ENCODE assay signal across 8 cellular contexts in the genomic region with DNA sequence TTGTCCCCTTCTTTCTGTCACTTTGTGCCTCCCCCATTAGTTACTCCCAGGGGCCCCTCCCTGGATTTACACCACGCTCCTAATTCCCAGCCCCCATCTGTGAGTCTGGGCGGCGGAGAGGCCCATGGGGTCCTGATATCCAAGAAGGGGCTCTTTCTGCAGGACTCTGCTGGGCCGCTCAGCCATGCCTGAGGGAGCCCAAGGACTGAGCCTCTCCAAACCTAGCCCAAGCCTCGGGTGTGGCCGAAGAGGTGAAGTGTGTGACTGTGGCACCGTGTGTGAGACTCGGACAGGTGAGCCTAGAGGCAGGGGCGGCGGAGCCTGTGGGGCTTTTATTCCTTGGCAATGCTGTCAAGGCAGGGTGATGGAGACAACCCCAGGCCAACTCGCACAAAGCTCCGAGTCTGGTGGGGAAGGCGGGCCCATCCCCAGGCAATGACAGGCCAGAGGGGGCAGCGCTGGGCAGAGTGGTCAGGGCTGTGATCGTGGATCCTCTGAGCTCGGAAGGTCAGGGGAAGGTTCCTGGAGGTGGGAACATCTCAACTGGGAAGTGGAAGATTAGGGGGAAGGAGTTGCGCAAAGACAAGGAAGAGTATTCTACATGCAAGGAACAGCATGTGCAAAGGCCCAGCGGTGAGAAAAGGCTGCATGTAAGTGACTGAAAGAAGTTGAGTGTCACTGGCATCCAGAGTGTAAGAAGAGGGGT. TPM values are rescaled to one million over a fixed set of nuclear protein-coding genes. Genes with fewer than 3 reads are reported as not detected.
DNase-seq lines count a peak whose midpoint lies in the region; ATAC-seq, FAIRE-seq and TF ChIP-seq lines count a peak whose summit lies in the region.

No MANE protein-coding gene starts in this region.

- H3K4me1 Mint-ChIP-seq in neural crest cell = peaks cover 47% of the 10 kb centered on the region

- no peak for TF ChIP-seq POLR2A in endothelial cell of umbilical vein (IDR thresholded peaks at IDR 0.05; ENCODE audit: low read depth, low read length)

- no peaks in the 10 kb centered on the region for H3K9me3 ChIP-seq in PC-9 (ENCODE audit: insufficient read depth, low read depth)
- no peaks in the 10 kb centered on the region for H3K9me3 ChIP-seq in endothelial cell of umbilical vein (replicated peaks; ENCODE audit: control insufficient read depth, insufficient read depth, low read length)

- H3K9me2 ChIP-seq in PC-9 (ENCODE audit: insufficient read depth) = no peaks in the 10 kb centered on the region

- POLR2A ChIA-PET in PC-9 (lab: Charles Lee; ENCODE audit: unreplicated experiment) (interaction anchor here (0.6 to 1.2 kb wide), 3 partner anchors 15 to 86 kb away, joined by 4 to 21 read pairs (median 6); partner anchors contain the start of gene RPS16), endothelial cell of umbilical vein (lab: Charles Lee) (interaction anchor here (1.6 to 2.2 kb wide), 2 partner anchors 14 to 21 kb away, joined by 10 to 18 read pairs; partner anchors contain the start of gene RPS16)

- H2AFZ ChIP-seq in PC-9 (no peak overlapping the region), endothelial cell of umbilical vein (ENCODE audit: low read depth, low read length) (peak overlapping the region; percentile 40)

- ATAC-seq in HG03432 (IDR thresholded peaks at IDR 0.05; ENCODE audit: unreplicated experiment) (no peak), GM18868 (IDR thresholded peaks at IDR 0.05; ENCODE audit: unreplicated experiment) (no peak), GM21576 (IDR thresholded peaks at IDR 0.05; ENCODE audit: unreplicated experiment) (no peak)

- peak; percentile 47 for FAIRE-seq in endothelial cell of umbilical vein (lab: Jason Lieb, UNC)

- peaks cover 17% of the 10 kb centered on the region for H3K27me3 Mint-ChIP-seq in neural crest cell (ENCODE audit: low read depth)

- H3K27me3 ChIP-seq in PC-9 (ENCODE audit: insufficient read depth, low read depth) (no peaks in the 10 kb centered on the region), endothelial cell of umbilical vein (ENCODE audit: control insufficient read depth in 2 of 2, insufficient read depth in 2 of 2, low read length in 2 of 2) (no peaks in the 10 kb centered on the region)

- TF ChIP-seq CTCF in GM12872 (IDR thresholded peaks at IDR 0.05; ENCODE audit: insufficient read depth, low read depth, low read length) (peak; percentile 32; the same call in 1 of the 3 replicates), PC-9 (conservative IDR thresholded peaks at IDR 0.05) (no peak; the same call in 1 of the 2 replicates), endothelial cell of umbilical vein (IDR thresholded peaks at IDR 0.05; ENCODE audit: extremely low read depth in 1 of 2, insufficient read depth in 1 of 2, low read depth in 1 of 2, low read length in 2 of 2) (peak in 1 of 2 donors; percentile 27), neural crest cell (conservative IDR thresholded peaks at IDR 0.05) (no peak)

- intact Hi-C loops in PC-9 (cut with micrococcal nuclease; ENCODE audit: unreplicated experiment) (loop anchor here (1.0 to 5.0 kb wide), 4 partner anchors 23 to 452 kb away; partner anchors contain the start of genes FBXO27, MED29 and PAF1), endothelial cell of umbilical vein (cut with micrococcal nuclease) (no loop called here)

- no peak overlapping the region for H3K27ac ChIP-seq in PC-9
- peak overlapping the region; percentile 86 for H3K27ac ChIP-seq in endothelial cell of umbilical vein (ENCODE audit: insufficient read depth, low read depth, low read length)

- peaks cover 21% of the 10 kb centered on the region for H3K4me1 ChIP-seq in PC-9 (replicated peaks; ENCODE audit: insufficient read depth)
- peaks cover 27% of the 10 kb centered on the region for H3K4me1 ChIP-seq in endothelial cell of umbilical vein (ENCODE audit: control insufficient read depth, extremely low read depth, insufficient read depth, low read length)

- peak overlapping the region; percentile 98 for H3K4me3 Mint-ChIP-seq in neural crest cell

- H3K4me3 ChIP-seq in PC-9 (peak overlapping the region; percentile 92), endothelial cell of umbilical vein (replicated peaks in 1 of 3; ENCODE audit: insufficient read depth in 1 of 3, low read depth in 1 of 3, low read length in 3 of 3) (peak overlapping the region; percentile 74 to 94 (median 83))

- dilution Hi-C loops in endothelial cell of umbilical vein (cut with MboI; ENCODE audit: extremely low pct_ligation_motif_present, low sequenced_read_pairs) = no loop called here

- H3F3A ChIP-seq in PC-9 (ENCODE audit: insufficient read depth, low read depth) = peaks cover 33% of the 10 kb centered on the region; the same call in 1 of the 2 replicates

- no peaks in the 10 kb centered on the region for H3K9me1 ChIP-seq in endothelial cell of umbilical vein (replicated peaks; ENCODE audit: control insufficient read depth, extremely low read depth, insufficient read depth, low read length)

- peaks cover 3% of the 10 kb centered on the region for H3K9me3 Mint-ChIP-seq in neural crest cell

- peaks cover 4% of the 10 kb centered on the region; the same call in 1 of the 2 replicates for H3K79me2 ChIP-seq in PC-9 (ENCODE audit: low read depth)
- peaks cover 13% of the 10 kb centered on the region for H3K79me2 ChIP-seq in endothelial cell of umbilical vein (ENCODE audit: control insufficient read depth, insufficient read depth, low read length)

- H3K36me3 ChIP-seq in PC-9 (ENCODE audit: low read depth) (no peaks in the 10 kb centered on the region), endothelial cell of umbilical vein (ENCODE audit: control insufficient read depth in 2 of 2, extremely low read depth in 1 of 2, insufficient read depth in 2 of 2, low read length in 2 of 2) (peaks cover 0 to 18% of the 10 kb centered on the region in 2 experiments)

- H3K4me2 ChIP-seq in PC-9 (peak overlapping the region; percentile 90), endothelial cell of umbilical vein (ENCODE audit: insufficient read depth, low read length) (peak overlapping the region; percentile 69)

- H3K27ac Mint-ChIP-seq in neural crest cell (ENCODE audit: unreplicated experiment) = peak overlapping the region; percentile 99

- BruUV-seq in PC-9 (replicated peaks; lab: Mats Ljungman, UMichigan) = no TSS peak
- BruUV-seq in endothelial cell of umbilical vein (replicated peaks; lab: Mats Ljungman, UMichigan) = TSS peak; percentile 5

- peaks cover 8% of the 10 kb centered on the region for H3K36me3 Mint-ChIP-seq in neural crest cell (ENCODE audit: low read depth)

- H4K20me1 ChIP-seq in PC-9 (ENCODE audit: insufficient read depth) (no peaks in the 10 kb centered on the region), endothelial cell of umbilical vein (replicated peaks; ENCODE audit: control insufficient read depth, extremely low read depth, insufficient read depth, low read length) (no peaks in the 10 kb centered on the region)

- CTCF ChIA-PET in PC-9 (lab: Charles Lee) (interaction anchor here (1.1 kb wide), 1 partner anchor 21 kb away, joined by 5 read pairs; the partner anchor contains the start of gene RPS16), endothelial cell of umbilical vein (lab: Charles Lee) (interaction anchor here (1.0 to 1.9 kb wide), 9 partner anchors 9 to 325 kb away, joined by 3 to 29 read pairs (median 4); partner anchors contain the start of genes RPS16 and SUPT5H)

- peak; percentile 26 to 30 for DNase-seq in PC-9
- peak; percentile 53 for DNase-seq in endothelial cell of umbilical vein (ENCODE audit: low read depth, low spot score)
- DNase-seq in neural crest cell (ENCODE audit: low read depth, low spot score) = no peak
- no peak for DNase-seq in superior temporal gyrus (ENCODE audit: extremely low spot score)

- H3K9ac ChIP-seq in endothelial cell of umbilical vein (replicated peaks; ENCODE audit: extremely low read depth, insufficient read depth, low read length) = peak overlapping the region; percentile 97

RNA-seq across cellular contexts. Expression of gene PLEKHG2, which starts 1.6 kb away (rescaled TPM):
- total RNA-seq in PC-9 (2021) (26.1 and 32.1 TPM in 2 replicates), endothelial cell of umbilical vein (74.1 TPM in 2 replicates), neural crest cell (120 and 135 TPM in 2 replicates)
- 26.4 and 44.7 TPM in 2 replicates for polyA plus RNA-seq in endothelial cell of umbilical vein
- polyA plus RNA-seq in endothelial cell of umbilical vein (2011; cell fraction: cytosol; rRNA removed) = 11.2 and 15.0 TPM in 2 replicates
- polyA plus RNA-seq in endothelial cell of umbilical vein (2011; cell fraction: nucleus; rRNA removed) = 139 and 169 TPM in 2 replicates
- polyA plus RNA-seq in endothelial cell of umbilical vein (2012) = 45.2 and 49.3 TPM in 2 replicates
- polyA minus RNA-seq in endothelial cell of umbilical vein = 33.5 and 45.4 TPM in 2 replicates
- polyA minus RNA-seq in endothelial cell of umbilical vein (2011; cell fraction: cytosol; rRNA and poly(A)+ RNA removed) = 13.7 TPM
- polyA minus RNA-seq in endothelial cell of umbilical vein (2011; cell fraction: nucleus; rRNA and poly(A)+ RNA removed) = 66.6 and 89.2 TPM in 2 replicates

RNA-seq across cellular contexts. Expression of gene ZFP36, which starts 7.4 kb away (rescaled TPM):
- total RNA-seq in PC-9 (2021) (31.0 and 36.3 TPM in 2 replicates), endothelial cell of umbilical vein (12.2 and 26.5 TPM in 2 replicates), neural crest cell (4.0 TPM in 2 replicates)
- 16.3 and 21.7 TPM in 2 replicates for polyA plus RNA-seq in endothelial cell of umbilical vein
- polyA plus RNA-seq in endothelial cell of umbilical vein (2011; cell fraction: cytosol; rRNA removed) = 12.3 and 22.8 TPM in 2 replicates
- polyA plus RNA-seq in endothelial cell of umbilical vein (2011; cell fraction: nucleus; rRNA removed) = 50.1 and 58.2 TPM in 2 replicates
- 22.6 and 23.7 TPM in 2 replicates for polyA plus RNA-seq in endothelial cell of umbilical vein (2012)
- 5.3 and 6.6 TPM in 2 replicates for polyA minus RNA-seq in endothelial cell of umbilical vein
- 25.8 TPM for polyA minus RNA-seq in endothelial cell of umbilical vein (2011; cell fraction: cytosol; rRNA and poly(A)+ RNA removed)
- polyA minus RNA-seq in endothelial cell of umbilical vein (2011; cell fraction: nucleus; rRNA and poly(A)+ RNA removed) = 25.1 and 59.1 TPM in 2 replicates

RNA-seq across cellular contexts. Expression of gene RPS16, which starts 21.7 kb away (rescaled TPM):
- total RNA-seq in PC-9 (2021) (2,510 and 2,860 TPM in 2 replicates), endothelial cell of umbilical vein (1,735 and 1,768 TPM in 2 replicates), neural crest cell (2,020 and 2,116 TPM in 2 replicates)
- 5,244 and 6,084 TPM in 2 replicates for polyA plus RNA-seq in endothelial cell of umbilical vein
- polyA plus RNA-seq in endothelial cell of umbilical vein (2011; cell fraction: cytosol; rRNA removed) = 4,318 and 4,415 TPM in 2 replicates
- 1,293 and 1,668 TPM in 2 replicates for polyA plus RNA-seq in endothelial cell of umbilical vein (2011; cell fraction: nucleus; rRNA removed)
- 2,527 and 3,042 TPM in 2 replicates for polyA plus RNA-seq in endothelial cell of umbilical vein (2012)
- polyA minus RNA-seq in endothelial cell of umbilical vein = 1,532 and 1,667 TPM in 2 replicates
- 2,450 TPM for polyA minus RNA-seq in endothelial cell of umbilical vein (2011; cell fraction: cytosol; rRNA and poly(A)+ RNA removed)
- polyA minus RNA-seq in endothelial cell of umbilical vein (2011; cell fraction: nucleus; rRNA and poly(A)+ RNA removed) = 213 and 283 TPM in 2 replicates

RNA-seq across cellular contexts. Expression of gene MED29, which starts 22.9 kb away (rescaled TPM):
- total RNA-seq in PC-9 (2021) = 18.6 and 30.9 TPM in 2 replicates
- total RNA-seq in endothelial cell of umbilical vein = 24.7 and 25.5 TPM in 2 replicates
- 50.4 and 60.3 TPM in 2 replicates for polyA plus RNA-seq in endothelial cell of umbilical vein
- 39.9 and 44.7 TPM in 2 replicates for polyA plus RNA-seq in endothelial cell of umbilical vein (2011; cell fraction: cytosol; rRNA removed)
- polyA plus RNA-seq in endothelial cell of umbilical vein (2011; cell fraction: nucleus; rRNA removed) = 11.8 and 14.2 TPM in 2 replicates
- 19.4 and 19.7 TPM in 2 replicates for polyA plus RNA-seq in endothelial cell of umbilical vein (2012)
- 26.4 and 28.5 TPM in 2 replicates for polyA minus RNA-seq in endothelial cell of umbilical vein
- polyA minus RNA-seq in endothelial cell of umbilical vein (2011; cell fraction: cytosol; rRNA and poly(A)+ RNA removed) = 23.8 TPM
- polyA minus RNA-seq in endothelial cell of umbilical vein (2011; cell fraction: nucleus; rRNA and poly(A)+ RNA removed) = 6.3 and 6.7 TPM in 2 replicates
- total RNA-seq in neural crest cell = 37.3 and 40.3 TPM in 2 replicates

RNA-seq across cellular contexts. Expression of gene PAF1, which starts 23.1 kb away (rescaled TPM):
- total RNA-seq in PC-9 (2021) (54.3 and 61.1 TPM in 2 replicates), endothelial cell of umbilical vein (53.6 and 55.1 TPM in 2 replicates), neural crest cell (62.9 and 67.3 TPM in 2 replicates)
- polyA plus RNA-seq in endothelial cell of umbilical vein = 77.9 and 90.8 TPM in 2 replicates
- polyA plus RNA-seq in endothelial cell of umbilical vein (2011; cell fraction: cytosol; rRNA removed) = 60.4 and 68.7 TPM in 2 replicates
- 69.9 and 95.5 TPM in 2 replicates for polyA plus RNA-seq in endothelial cell of umbilical vein (2011; cell fraction: nucleus; rRNA removed)
- 53.1 and 63.8 TPM in 2 replicates for polyA plus RNA-seq in endothelial cell of umbilical vein (2012)
- 41.9 and 56.6 TPM in 2 replicates for polyA minus RNA-seq in endothelial cell of umbilical vein
- 43.6 TPM for polyA minus RNA-seq in endothelial cell of umbilical vein (2011; cell fraction: cytosol; rRNA and poly(A)+ RNA removed)
- polyA minus RNA-seq in endothelial cell of umbilical vein (2011; cell fraction: nucleus; rRNA and poly(A)+ RNA removed) = 27.1 and 44.7 TPM in 2 replicates

Comparison
In these comparisons a context has a peak if more than half of its experiments do, and no peak if none do; other contexts are left out.
1. DNase-seq: peak in PC-9 (2 of 2) and endothelial cell of umbilical vein (single experiment); none in neural crest cell (single experiment) and superior temporal gyrus (single experiment).